ENCODE assay signal across 19 cellular contexts in genomic region chr12:29726741-29727348, GRCh38. TPM values are rescaled to one million over a fixed set of nuclear protein-coding genes. Genes with fewer than 3 reads are reported as not detected.
DNase-seq lines count a peak whose midpoint lies in the region; ATAC-seq, FAIRE-seq and TF ChIP-seq lines count a peak whose summit lies in the region.
"Had no signal": no experiment of that assay in that cellular context is flagged by ENCODE, and none has a peak within 500 bp of the region (broad histone marks: within the 10 kb centered on the region; RNA-seq: fewer than 3 reads in every experiment).

No MANE protein-coding gene starts in this region.

- H3K9me3 ChIP-seq in ascending aorta (no peaks in the 10 kb centered on the region), muscle layer of duodenum (ENCODE audit: control insufficient read depth in 1 of 2, low read length in 2 of 2) (no peaks in the 10 kb centered on the region), subcutaneous abdominal adipose tissue (ENCODE audit: control insufficient read depth in 5 of 5, low read length in 5 of 5) (no peaks in the 10 kb centered on the region)

- H3K27me3 ChIP-seq in ascending aorta (no peaks in the 10 kb centered on the region), muscle layer of duodenum (ENCODE audit: low read depth, low read length) (no peaks in the 10 kb centered on the region), subcutaneous abdominal adipose tissue (ENCODE audit: control insufficient read depth in 5 of 5, insufficient read depth in 4 of 5, low read length in 5 of 5) (no peaks in the 10 kb centered on the region)

- no peak overlapping the region for H3K9ac ChIP-seq in subcutaneous abdominal adipose tissue (ENCODE audit: low read length in 5 of 5)

- H3K36me3 ChIP-seq in ascending aorta (no peaks in the 10 kb centered on the region), muscle layer of duodenum (ENCODE audit: control insufficient read depth in 1 of 2, insufficient read depth in 2 of 2, low read length in 2 of 2) (no peaks in the 10 kb centered on the region), subcutaneous abdominal adipose tissue (ENCODE audit: control insufficient read depth in 5 of 5, insufficient read depth in 5 of 5, low read length in 5 of 5) (no peaks in the 10 kb centered on the region)

- intact Hi-C loops in ascending aorta (cut with DNase I) = loop anchor here (2.0 kb wide), 1 partner anchor 14 kb away; no protein-coding TSS in a partner anchor

- H3K27ac ChIP-seq in C4-2B = peak overlapping the region; percentile 74; the same call in 1 of the 2 replicates
- peak overlapping the region; percentile 74 to 82 for H3K27ac ChIP-seq in ascending aorta
- H3K27ac ChIP-seq in muscle layer of duodenum (ENCODE audit: low read length) = peak overlapping the region; percentile 79
- H3K27ac ChIP-seq in subcutaneous abdominal adipose tissue (ENCODE audit: low read depth, low read length) = peak overlapping the region; percentile 49

- TF ChIP-seq CTCF in C4-2B (conservative IDR thresholded peaks at IDR 0.05) (peak; percentile 21), ascending aorta (IDR thresholded peaks at IDR 0.05) (no peak)

- ATAC-seq in HG03520 (IDR thresholded peaks at IDR 0.05; ENCODE audit: unreplicated experiment) = no peak
- ATAC-seq: left lobe of liver; stimulated activated naive B cell treated with anti-CD40 and anti-IgM and Interleukin-4, amounts not matched to agents 10 μg/mL and 1 μg/mL and 100 μg/mL, for 72 hours had no signal

- FAIRE-seq in HTR-8/SVneo (lab: Jason Lieb, UNC) = no peak
- FAIRE-seq: D721Med, GM19239 had no signal

- DNase-seq in ascending aorta (ENCODE audit: low spot score in 2 of 2) (no peak), mucosa of gallbladder (ENCODE audit: low spot score) (no peak), HTR-8/SVneo (ENCODE audit: insufficient read length, low spot score) (no peak), COR-L47 (lab: John Stamatoyannopoulos, UW) (no peak)
- DNase-seq: activated CD4-positive, alpha-beta T cell treated with anti-CD3 and anti-CD28 coated beads, Interleukin-2, amount 50 U/mL, for 48 hours; activated naive CD4-positive, alpha-beta T cell treated with anti-CD3 and anti-CD28 coated beads, Interleukin-2, amount 10 ng/mL, durations not matched to agents 7 days and 5 days; H7; naive B cell; NCI-H2081 treated with DMSO at 0.1 percent for 48 hours; stimulated activated CD4-positive, alpha-beta T cell treated with anti-CD3 and anti-CD28 coated beads, Interleukin-15, amount 100 ng/mL, for 24 hours; stimulated activated naive B cell treated with anti-CD40 and anti-IgM and Interleukin-4, amounts not matched to agents 10 μg/mL and 1 μg/mL and 100 μg/mL, for 72 hours; T-helper 1 cell had no signal

- H3K4me3 ChIP-seq in ascending aorta (no peak overlapping the region), muscle layer of duodenum (ENCODE audit: low read depth in 1 of 2, low read length in 2 of 2) (peak overlapping the region in 1 of 2 donors; percentile 12), subcutaneous abdominal adipose tissue (ENCODE audit: low read depth in 1 of 5, low read length in 5 of 5) (no peak overlapping the region)

- H3K4me1 ChIP-seq in ascending aorta = peaks cover 10 to 14% of the 10 kb centered on the region in 2 donors
- peaks cover 0 to 20% of the 10 kb centered on the region in 2 donors for H3K4me1 ChIP-seq in muscle layer of duodenum (ENCODE audit: control insufficient read depth in 1 of 2, insufficient read depth in 2 of 2, low read length in 2 of 2)
- peaks cover 4 to 46% (median 30%) of the 10 kb centered on the region in 5 donors for H3K4me1 ChIP-seq in subcutaneous abdominal adipose tissue (ENCODE audit: control insufficient read depth in 5 of 5, insufficient read depth in 5 of 5, low read length in 5 of 5)

RNA-seq across cellular contexts. Expression of gene TMTC1, which starts 56.9 kb away (rescaled TPM):
- total RNA-seq in ascending aorta (176 TPM), mucosa of gallbladder (20.6 TPM)
